13 cellular contexts compared by ENCODE assay signal in genomic region chr2:18949871-18950597, GRCh38.
DNase-seq lines count a peak whose midpoint lies in the region; ATAC-seq and TF ChIP-seq lines count a peak whose summit lies in the region.
"Had no signal": no experiment of that assay in that cellular context is flagged by ENCODE, and none has a peak within 500 bp of the region (broad histone marks: within the 10 kb centered on the region; RNA-seq: fewer than 3 reads in every experiment).

No MANE protein-coding gene starts in this region.

- H3K27ac ChIP-seq in RWPE2 (ENCODE audit: poor library complexity, severe bottlenecking): no peak overlapping the region
- no peak overlapping the region for H3K27ac ChIP-seq in foreskin keratinocyte
- H3K27ac ChIP-seq: 22Rv1 had no signal

- peak; percentile 32 for DNase-seq in NCI-H2196 (lab: John Stamatoyannopoulos, UW; ENCODE audit: unreplicated experiment)
- DNase-seq in NCI-H2196 treated with DMSO at 0.1 percent for 48 hours (lab: John Stamatoyannopoulos, UW; ENCODE audit: unreplicated experiment): no peak
- no peak for DNase-seq in RWPE2 (ENCODE audit: low spot score)
- peak in 1 of 2 donors; percentile 22 for DNase-seq in foreskin keratinocyte
- DNase-seq in stromal cell of bone marrow (ENCODE audit: low read depth): peak; percentile 25
- no peak for DNase-seq in NOMO-1 treated with DMSO at 0.1 percent for 48 hours (lab: John Stamatoyannopoulos, UW; ENCODE audit: unreplicated experiment)
- no peak for DNase-seq in activated T-cell treated with anti-CD3 and anti-CD28 coated beads, Interleukin-2, amount 50 U/mL, for 4 hours
- no peak for DNase-seq in DMS79 (lab: John Stamatoyannopoulos, UW)
- DNase-seq: activated CD8-positive, alpha-beta memory T cell treated with anti-CD3 and anti-CD28 coated beads, Interleukin-2, amount 10 ng/mL, durations not matched to agents 7 days and 5 days; NCI-H2029; OCI-M1 had no signal

- no peaks in the 10 kb centered on the region for H3K36me3 ChIP-seq in RWPE2 (ENCODE audit: low read depth)

- no peak overlapping the region for H3K4me3 Mint-ChIP-seq in activated T-cell treated with anti-CD3 and anti-CD28 coated beads, Interleukin-2, amount 50 U/mL, for 4 hours
- H3K4me3 Mint-ChIP-seq: activated CD8-positive, alpha-beta memory T cell treated with anti-CD3 and anti-CD28 coated beads, Interleukin-2, amount 10 ng/mL, durations not matched to agents 7 days and 5 days; IgD-negative memory B cell had no signal

- no peaks in the 10 kb centered on the region for H3K4me1 Mint-ChIP-seq in activated T-cell treated with anti-CD3 and anti-CD28 coated beads, Interleukin-2, amount 50 U/mL, for 4 hours (ENCODE audit: low read depth)
- H3K4me1 Mint-ChIP-seq: activated CD8-positive, alpha-beta memory T cell treated with anti-CD3 and anti-CD28 coated beads, Interleukin-2, amount 10 ng/mL, durations not matched to agents 7 days and 5 days; IgD-negative memory B cell had no signal

- H3K27me3 Mint-ChIP-seq in activated T-cell treated with anti-CD3 and anti-CD28 coated beads, Interleukin-2, amount 50 U/mL, for 4 hours (ENCODE audit: low read depth): no peaks in the 10 kb centered on the region
- H3K27me3 Mint-ChIP-seq: activated CD8-positive, alpha-beta memory T cell treated with anti-CD3 and anti-CD28 coated beads, Interleukin-2, amount 10 ng/mL, durations not matched to agents 7 days and 5 days had no signal

- H3K36me3 Mint-ChIP-seq in activated T-cell treated with anti-CD3 and anti-CD28 coated beads, Interleukin-2, amount 50 U/mL, for 4 hours (ENCODE audit: insufficient read depth): peaks cover 3% of the 10 kb centered on the region
- H3K36me3 Mint-ChIP-seq: activated CD8-positive, alpha-beta memory T cell treated with anti-CD3 and anti-CD28 coated beads, Interleukin-2, amount 10 ng/mL, durations not matched to agents 7 days and 5 days; IgD-negative memory B cell had no signal

- H3K27me3 ChIP-seq in RWPE2 (ENCODE audit: insufficient read depth, poor library complexity, severe bottlenecking) (no peaks in the 10 kb centered on the region), foreskin keratinocyte (no peaks in the 10 kb centered on the region)

- TF ChIP-seq CTCF in RWPE2 (IDR thresholded peaks at IDR 0.05; ENCODE audit: poor library complexity, severe bottlenecking): no peak
- TF ChIP-seq CTCF in foreskin keratinocyte (conservative IDR thresholded peaks at IDR 0.05): no peak

- ATAC-seq in RWPE2 (ENCODE audit: low read depth) (peak; percentile 61; the same call in 1 of the 3 replicates), foreskin keratinocyte (peak; percentile 38)
- ATAC-seq in activated T-cell treated with anti-CD3 and anti-CD28 coated beads, Interleukin-2, amount 50 U/mL, for 4 hours: no peak
- ATAC-seq: activated CD8-positive, alpha-beta memory T cell treated with anti-CD3 and anti-CD28 coated beads, Interleukin-2, amount 10 ng/mL, durations not matched to agents 7 days and 5 days had no signal

- H3K4me1 ChIP-seq in RWPE2 (ENCODE audit: insufficient read depth, poor library complexity, severe bottlenecking) (no peaks in the 10 kb centered on the region), foreskin keratinocyte (no peaks in the 10 kb centered on the region)

- H3K9me3 Mint-ChIP-seq in activated T-cell treated with anti-CD3 and anti-CD28 coated beads, Interleukin-2, amount 50 U/mL, for 4 hours: peaks cover 4% of the 10 kb centered on the region

- no peaks in the 10 kb centered on the region for H3K9me3 ChIP-seq in RWPE2 (ENCODE audit: severe bottlenecking)

- H3K4me3 ChIP-seq in RWPE2 (ENCODE audit: severe bottlenecking): no peak overlapping the region

Comparison
In these comparisons a context has a peak if more than half of its experiments do, and no peak if none do; other contexts are left out.
1. DNase-seq: peak in NCI-H2196 (single experiment) and stromal cell of bone marrow (single experiment); none in NCI-H2196 treated with DMSO at 0.1 percent for 48 hours (single experiment), RWPE2 (single experiment), NOMO-1 treated with DMSO at 0.1 percent for 48 hours (single experiment), activated T-cell treated with anti-CD3 and anti-CD28 coated beads, Interleukin-2, amount 50 U/mL, for 4 hours (single experiment) and DMS79 (single experiment).
2. ATAC-seq: peak in RWPE2 (single experiment) and foreskin keratinocyte (single experiment); none in activated T-cell treated with anti-CD3 and anti-CD28 coated beads, Interleukin-2, amount 50 U/mL, for 4 hours (0 of 2).